In the genomic region with DNA sequence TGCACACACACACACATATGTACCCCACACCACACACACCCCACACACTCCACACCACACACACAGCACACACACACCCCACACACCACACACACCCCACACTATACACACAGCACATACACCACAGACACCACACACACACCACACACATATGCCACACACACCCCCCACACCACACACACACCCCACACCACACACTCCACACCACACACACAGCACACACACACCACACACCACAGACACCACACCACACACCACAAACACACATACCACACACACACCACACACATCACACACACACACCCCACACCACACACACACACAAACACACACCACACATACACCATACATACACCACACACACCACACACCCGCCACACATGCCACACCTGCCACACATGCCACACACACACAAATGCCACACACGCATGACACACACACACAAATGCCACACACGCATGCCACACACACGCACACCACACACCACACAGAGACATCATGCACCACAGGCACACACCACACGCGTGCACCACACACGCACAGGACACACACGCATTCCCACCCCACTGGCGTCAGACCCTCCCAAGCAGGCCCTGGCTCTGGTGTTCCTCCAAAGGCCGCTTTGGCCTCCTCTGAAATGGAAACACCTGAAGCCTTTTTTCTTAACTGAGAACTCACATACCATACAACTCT, we compare ENCODE assay signal across 16 cellular contexts. TPM values are rescaled to one million over a fixed set of nuclear protein-coding genes. Genes with fewer than 3 reads are reported as not detected.
DNase-seq lines count a peak whose midpoint lies in the region; ATAC-seq and TF ChIP-seq lines count a peak whose summit lies in the region.
"Had no signal": no experiment of that assay in that cellular context is flagged by ENCODE, and none has a peak within 500 bp of the region (broad histone marks: within the 10 kb centered on the region; RNA-seq: fewer than 3 reads in every experiment).

No MANE protein-coding gene starts in this region.

- no CpG with 5 or more reads among the region's 10 CpGs for WGBS in neuronal stem cell (ENCODE audit: extremely low coverage in 2 of 2, insufficient read length in 2 of 2, insufficient replicate concordance in 1 of 2), 2 donors

- H3K36me3 ChIP-seq in neuronal stem cell (replicated peaks in 1 of 2; ENCODE audit: control insufficient read depth in 2 of 2, insufficient read depth in 2 of 2, low read length in 2 of 2): no peaks in the 10 kb centered on the region
- H3K36me3 ChIP-seq: esophagus muscularis mucosa had no signal

- H3K4me3 Mint-ChIP-seq in stimulated activated naive CD8-positive, alpha-beta T cell treated with anti-CD3 and anti-CD28 coated beads, Interleukin-15, Interleukin-2, amounts not matched to agents 100 ng/mL and 50 ng/mL, for 24 hours: no peak overlapping the region
- H3K4me3 Mint-ChIP-seq in stimulated activated naive CD8-positive, alpha-beta T cell treated with anti-CD3 and anti-CD28 coated beads, Interleukin-15, amount 100 ng/mL, for 72 hours: no peak overlapping the region
- H3K4me3 Mint-ChIP-seq: activated T-helper 1 cell treated with anti-CD3 and anti-CD28 coated beads, Interleukin-12 subunit alpha, Interleukin-12 subunit beta, Interleukin-2, Interleukin-4 antibody, amounts not matched to agents 30 ng/mL and 10 ng/mL and 1 ng/mL, durations not matched to agents 14 hours and 24 hours and 36 hours had no signal

- H3K14ac ChIP-seq in neuronal stem cell (ENCODE audit: low read length): peak overlapping the region; percentile 59

- H3K79me1 ChIP-seq in neuronal stem cell (ENCODE audit: low read depth, low read length): no peaks in the 10 kb centered on the region

- H3K27me3 ChIP-seq in dorsolateral prefrontal cortex (peaks cover 0 to 57% (median 17%) of the 10 kb centered on the region in 45 donors), neuronal stem cell (ENCODE audit: control insufficient read depth in 3 of 3, insufficient read depth in 3 of 3, low read depth in 1 of 3, low read length in 3 of 3) (peaks cover 0 to 21% (median 2%) of the 10 kb centered on the region in 3 experiments)

- H3K9me3 ChIP-seq in neuronal stem cell (replicated peaks in 1 of 2; ENCODE audit: control insufficient read depth in 2 of 2, insufficient read depth in 1 of 2, low read depth in 1 of 2, low read length in 2 of 2): no peaks in the 10 kb centered on the region
- H3K9me3 ChIP-seq: esophagus muscularis mucosa, psoas muscle had no signal

- no peak overlapping the region for H3K27ac ChIP-seq in dorsolateral prefrontal cortex
- no peak overlapping the region for H3K27ac ChIP-seq in neuronal stem cell (replicated peaks; ENCODE audit: low read length)
- H3K27ac ChIP-seq: esophagus muscularis mucosa, psoas muscle had no signal

- no peaks in the 10 kb centered on the region for H3K4me1 ChIP-seq in neuronal stem cell (ENCODE audit: control insufficient read depth in 2 of 2, insufficient read depth in 1 of 2, low read depth in 1 of 2, low read length in 2 of 2)

- peaks cover 3% of the 10 kb centered on the region for H3K4me1 Mint-ChIP-seq in stimulated activated naive CD8-positive, alpha-beta T cell treated with anti-CD3 and anti-CD28 coated beads, Interleukin-15, Interleukin-2, amounts not matched to agents 100 ng/mL and 50 ng/mL, for 24 hours (ENCODE audit: low read depth)
- H3K4me1 Mint-ChIP-seq in stimulated activated naive CD8-positive, alpha-beta T cell treated with anti-CD3 and anti-CD28 coated beads, Interleukin-15, amount 100 ng/mL, for 72 hours: peaks cover 7% of the 10 kb centered on the region

- no peak overlapping the region for H2BK120ac ChIP-seq in neuronal stem cell (ENCODE audit: low read depth, low read length)

- H2BK5ac ChIP-seq in neuronal stem cell (ENCODE audit: low read length): no peak overlapping the region

- no peak overlapping the region for H3K9ac ChIP-seq in neuronal stem cell (ENCODE audit: low read depth, low read length, poor library complexity)

- H2BK12ac ChIP-seq in neuronal stem cell (ENCODE audit: low read length): peak overlapping the region; percentile 60

- H2BK15ac ChIP-seq in neuronal stem cell (ENCODE audit: low read length): no peak overlapping the region

- H3K9me3 Mint-ChIP-seq in stimulated activated naive CD8-positive, alpha-beta T cell treated with anti-CD3 and anti-CD28 coated beads, Interleukin-15, Interleukin-2, amounts not matched to agents 100 ng/mL and 50 ng/mL, for 24 hours: no peaks in the 10 kb centered on the region
- H3K9me3 Mint-ChIP-seq in stimulated activated naive CD8-positive, alpha-beta T cell treated with anti-CD3 and anti-CD28 coated beads, Interleukin-15, amount 100 ng/mL, for 72 hours: no peaks in the 10 kb centered on the region

- H3K4ac ChIP-seq in neuronal stem cell (ENCODE audit: low read length): no peak overlapping the region

- intact Hi-C loops in dorsolateral prefrontal cortex (cut with DNase I): no loop called here

- no peak for ATAC-seq in stimulated activated naive CD8-positive, alpha-beta T cell treated with anti-CD3 and anti-CD28 coated beads, Interleukin-15, amount 100 ng/mL, for 72 hours
- ATAC-seq in HG02678 (IDR thresholded peaks at IDR 0.05; ENCODE audit: unreplicated experiment) (no peak), HG03095 (IDR thresholded peaks at IDR 0.05; ENCODE audit: unreplicated experiment) (no peak), HG02885 (IDR thresholded peaks at IDR 0.05; ENCODE audit: poor library complexity, unreplicated experiment) (no peak), GM18511 (IDR thresholded peaks at IDR 0.05; ENCODE audit: unreplicated experiment) (no peak)

- no peak for TF ChIP-seq CTCF in dorsolateral prefrontal cortex (IDR thresholded peaks at IDR 0.05 in 54 of 56, conservative IDR thresholded peaks at IDR 0.05 in 2 of 56; ENCODE audit: low read depth in 1 of 56, partially characterized antibody in 56 of 56)

- no peak for DNase-seq in stimulated activated naive CD8-positive, alpha-beta T cell treated with anti-CD3 and anti-CD28 coated beads, Interleukin-15, amount 100 ng/mL, for 72 hours
- peak in 6 of 10 donors; percentile 11 to 35 (median 22) for DNase-seq in dorsolateral prefrontal cortex
- no peak for DNase-seq in neuronal stem cell (ENCODE audit: low spot score)
- DNase-seq: activated CD4-positive, alpha-beta T cell treated with anti-CD3 and anti-CD28 coated beads, Interleukin-2, amount 50 U/mL, for 1 hour; DMS 273 treated with DMSO at 0.1 percent for 48 hours; NCI-H1105; NCI-H345 had no signal

- no peak overlapping the region for H3K4me2 ChIP-seq in neuronal stem cell (ENCODE audit: insufficient read depth, low read length, poor library complexity, severe bottlenecking)

- H3K23ac ChIP-seq in neuronal stem cell (ENCODE audit: low read depth, low read length, poor library complexity): peak overlapping the region; percentile 1

- H2AFZ ChIP-seq in neuronal stem cell (ENCODE audit: low read length): no peak overlapping the region

- peak overlapping the region; percentile 31 for H3K27ac Mint-ChIP-seq in stimulated activated naive CD8-positive, alpha-beta T cell treated with anti-CD3 and anti-CD28 coated beads, Interleukin-15, Interleukin-2, amounts not matched to agents 100 ng/mL and 50 ng/mL, for 24 hours
- H3K27ac Mint-ChIP-seq in stimulated activated naive CD8-positive, alpha-beta T cell treated with anti-CD3 and anti-CD28 coated beads, Interleukin-15, amount 100 ng/mL, for 72 hours: no peak overlapping the region
- H3K27ac Mint-ChIP-seq: activated T-helper 1 cell treated with anti-CD3 and anti-CD28 coated beads, Interleukin-12 subunit alpha, Interleukin-12 subunit beta, Interleukin-2, Interleukin-4 antibody, amounts not matched to agents 30 ng/mL and 10 ng/mL and 1 ng/mL, durations not matched to agents 14 hours and 24 hours and 36 hours had no signal

- no peak overlapping the region for H3K18ac ChIP-seq in neuronal stem cell (ENCODE audit: low read length)

- no peaks in the 10 kb centered on the region for H3K36me3 Mint-ChIP-seq in stimulated activated naive CD8-positive, alpha-beta T cell treated with anti-CD3 and anti-CD28 coated beads, Interleukin-15, Interleukin-2, amounts not matched to agents 100 ng/mL and 50 ng/mL, for 24 hours (ENCODE audit: low read depth)

- H3K4me3 ChIP-seq in dorsolateral prefrontal cortex (no peak overlapping the region), neuronal stem cell (ENCODE audit: low read length in 2 of 2) (peak overlapping the region in 1 of 2 donors; percentile 43)
- H3K4me3 ChIP-seq: esophagus muscularis mucosa, psoas muscle had no signal

- H4K91ac ChIP-seq in neuronal stem cell (ENCODE audit: low read depth, low read length, poor library complexity): peak overlapping the region; percentile 46

- no peak overlapping the region for H4K8ac ChIP-seq in neuronal stem cell (ENCODE audit: low read depth, low read length)

- H3K27me3 Mint-ChIP-seq in stimulated activated naive CD8-positive, alpha-beta T cell treated with anti-CD3 and anti-CD28 coated beads, Interleukin-15, Interleukin-2, amounts not matched to agents 100 ng/mL and 50 ng/mL, for 24 hours: peaks cover 14% of the 10 kb centered on the region
- H3K27me3 Mint-ChIP-seq in stimulated activated naive CD8-positive, alpha-beta T cell treated with anti-CD3 and anti-CD28 coated beads, Interleukin-15, amount 100 ng/mL, for 72 hours: peaks cover 28% of the 10 kb centered on the region

- no peak overlapping the region for H2AK5ac ChIP-seq in neuronal stem cell (ENCODE audit: low read depth, low read length)

RNA-seq across cellular contexts. Expression of gene CHST13, which starts 15.7 kb away (rescaled TPM):
- 1 to 10 TPM in 5 of 120 experiments, under 1 TPM in 59, not detected in 56; 0.23 to 1.3 (median 0.48) TPM for total RNA-seq in dorsolateral prefrontal cortex
- polyA plus RNA-seq in neuronal stem cell (2013, experiment 1 of 2): 1.4 TPM
- 1.6 TPM for polyA plus RNA-seq in neuronal stem cell (2013, experiment 2 of 2)
- total RNA-seq: activated T-helper 1 cell treated with anti-CD3 and anti-CD28 coated beads, Interleukin-12 subunit alpha, Interleukin-12 subunit beta, Interleukin-2, Interleukin-4 antibody, amounts not matched to agents 30 ng/mL and 10 ng/mL and 1 ng/mL, durations not matched to agents 14 hours and 24 hours and 36 hours; kidney epithelial cell had no signal

RNA-seq across cellular contexts. Expression of gene C3orf22, which starts 19.0 kb away (rescaled TPM):
- total RNA-seq in dorsolateral prefrontal cortex: under 1 TPM in 13 of 120 experiments, not detected in 107; 0.20 to 0.48 (median 0.32) TPM
- polyA plus RNA-seq in neuronal stem cell (2013, experiment 1 of 2): 0.03 TPM
- polyA plus RNA-seq in neuronal stem cell (2013, experiment 2 of 2): not detected
- total RNA-seq: activated T-helper 1 cell treated with anti-CD3 and anti-CD28 coated beads, Interleukin-12 subunit alpha, Interleukin-12 subunit beta, Interleukin-2, Interleukin-4 antibody, amounts not matched to agents 30 ng/mL and 10 ng/mL and 1 ng/mL, durations not matched to agents 14 hours and 24 hours and 36 hours; esophagus muscularis mucosa; kidney epithelial cell had no signal
- polyA plus RNA-seq: psoas muscle had no signal

RNA-seq across cellular contexts. Expression of gene UROC1, which starts 22.1 kb away (rescaled TPM):
- total RNA-seq in dorsolateral prefrontal cortex: under 1 TPM in 91 of 120 experiments, not detected in 29; 0.11 to 0.76 (median 0.34) TPM
- polyA plus RNA-seq in neuronal stem cell (2013, experiment 1 of 2): not detected
- polyA plus RNA-seq in neuronal stem cell (2013, experiment 2 of 2): 0.03 TPM
- total RNA-seq: activated T-helper 1 cell treated with anti-CD3 and anti-CD28 coated beads, Interleukin-12 subunit alpha, Interleukin-12 subunit beta, Interleukin-2, Interleukin-4 antibody, amounts not matched to agents 30 ng/mL and 10 ng/mL and 1 ng/mL, durations not matched to agents 14 hours and 24 hours and 36 hours; esophagus muscularis mucosa; kidney epithelial cell had no signal

Comparison
In these comparisons a context has a peak if more than half of its experiments do, and no peak if none do; other contexts are left out.
1. DNase-seq: peak in dorsolateral prefrontal cortex (6 of 10); none in stimulated activated naive CD8-positive, alpha-beta T cell treated with anti-CD3 and anti-CD28 coated beads, Interleukin-15, amount 100 ng/mL, for 72 hours (0 of 2) and neuronal stem cell (single experiment).